ENCODE assay signal across 21 cellular contexts in the genomic region with DNA sequence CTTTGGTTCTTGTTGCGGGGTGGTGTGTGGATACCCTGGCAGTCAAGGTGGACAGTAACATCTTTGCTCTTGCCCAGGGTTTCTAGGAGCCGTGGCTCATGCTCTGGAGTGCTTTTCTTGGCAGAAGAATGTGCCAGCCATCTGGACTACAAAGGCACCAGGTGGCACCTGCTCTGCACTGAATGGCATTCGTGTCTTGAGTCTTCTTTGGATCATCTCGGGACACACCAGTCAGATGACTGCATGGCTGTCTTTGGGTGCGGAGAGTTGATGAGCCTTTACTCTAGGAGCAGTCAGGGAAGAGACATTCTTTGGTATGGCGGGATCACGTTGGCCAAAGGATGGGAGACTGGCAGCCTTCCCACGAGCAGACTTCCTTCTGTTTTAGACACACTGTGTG.
"Had no signal": no experiment of that assay in that cellular context is flagged by ENCODE, and none has a peak within 500 bp of the region (broad histone marks: within the 10 kb centered on the region; RNA-seq: fewer than 3 reads in every experiment).

No MANE protein-coding gene starts in this region.

- H3K36me3 ChIP-seq: neural progenitor cell, pancreas, suprapubic skin, thyroid gland had no signal

- H3K4me3 Mint-ChIP-seq: dendritic cell treated with granulocyte-macrophage colony-stimulating factor and Interleukin-4, amounts not matched to agents 40 ng/mL and 50 ng/mL, for 4 days; natural killer cell treated with Interleukin-12 subunit alpha and Interleukin-12 subunit beta and Interleukin-15 and Interleukin-18, amount 100 ng/mL, for 72 hours; neural progenitor cell; type B pancreatic cell had no signal

- H3K36me3 Mint-ChIP-seq: natural killer cell treated with Interleukin-12 subunit alpha and Interleukin-12 subunit beta and Interleukin-15 and Interleukin-18, amount 100 ng/mL, for 72 hours; neural progenitor cell; type B pancreatic cell had no signal

- DNase-seq: erythroblast; foreskin keratinocyte; kidney; left cardiac atrium; left ventricle myocardium superior; mesenchymal stem cell; midbrain; nucleus accumbens; pancreas; right cardiac atrium; small intestine; stimulated activated CD4-positive, alpha-beta T cell treated with anti-CD3 and anti-CD28 coated beads, Interleukin-2, amount 100 ng/mL, for 48 hours; stimulated activated naive CD4-positive, alpha-beta T cell treated with Interleukin-2 at 50 U/mL for 16 hours; thyroid gland had no signal

- ATAC-seq: foreskin keratinocyte; left cardiac atrium; left ventricle myocardium superior; natural killer cell treated with Interleukin-12 subunit alpha and Interleukin-12 subunit beta and Interleukin-15 and Interleukin-18, amount 100 ng/mL, for 72 hours; pancreas; right cardiac atrium had no signal

- H3K9me3 ChIP-seq: pancreas, suprapubic skin, thyroid gland had no signal

- H3K27me3 Mint-ChIP-seq: dendritic cell treated with granulocyte-macrophage colony-stimulating factor and Interleukin-4, amounts not matched to agents 40 ng/mL and 50 ng/mL, for 4 days; progenitor cell of endocrine pancreas; type B pancreatic cell had no signal

- H3K27me3 ChIP-seq: foreskin keratinocyte, neural progenitor cell, pancreas, suprapubic skin, thyroid gland had no signal

- H3K27ac ChIP-seq: foreskin keratinocyte, neural progenitor cell, pancreas, suprapubic skin, thyroid gland had no signal

- H3K4me1 ChIP-seq: neural progenitor cell, pancreas, suprapubic skin, thyroid gland had no signal

- H3K27ac Mint-ChIP-seq: dendritic cell treated with granulocyte-macrophage colony-stimulating factor and Interleukin-4, amounts not matched to agents 40 ng/mL and 50 ng/mL, for 4 days; natural killer cell treated with Interleukin-12 subunit alpha and Interleukin-12 subunit beta and Interleukin-15 and Interleukin-18, amount 100 ng/mL, for 72 hours; neural progenitor cell; progenitor cell of endocrine pancreas; type B pancreatic cell had no signal

- H3K4me3 ChIP-seq: lung, neural progenitor cell, pancreas, suprapubic skin, thyroid gland had no signal

- H3K9me3 Mint-ChIP-seq: dendritic cell treated with granulocyte-macrophage colony-stimulating factor and Interleukin-4, amounts not matched to agents 40 ng/mL and 50 ng/mL, for 4 days; natural killer cell treated with Interleukin-12 subunit alpha and Interleukin-12 subunit beta and Interleukin-15 and Interleukin-18, amount 100 ng/mL, for 72 hours; neural progenitor cell; type B pancreatic cell had no signal
